ENCODE assay signal across 1 cellular context in the genomic region with DNA sequence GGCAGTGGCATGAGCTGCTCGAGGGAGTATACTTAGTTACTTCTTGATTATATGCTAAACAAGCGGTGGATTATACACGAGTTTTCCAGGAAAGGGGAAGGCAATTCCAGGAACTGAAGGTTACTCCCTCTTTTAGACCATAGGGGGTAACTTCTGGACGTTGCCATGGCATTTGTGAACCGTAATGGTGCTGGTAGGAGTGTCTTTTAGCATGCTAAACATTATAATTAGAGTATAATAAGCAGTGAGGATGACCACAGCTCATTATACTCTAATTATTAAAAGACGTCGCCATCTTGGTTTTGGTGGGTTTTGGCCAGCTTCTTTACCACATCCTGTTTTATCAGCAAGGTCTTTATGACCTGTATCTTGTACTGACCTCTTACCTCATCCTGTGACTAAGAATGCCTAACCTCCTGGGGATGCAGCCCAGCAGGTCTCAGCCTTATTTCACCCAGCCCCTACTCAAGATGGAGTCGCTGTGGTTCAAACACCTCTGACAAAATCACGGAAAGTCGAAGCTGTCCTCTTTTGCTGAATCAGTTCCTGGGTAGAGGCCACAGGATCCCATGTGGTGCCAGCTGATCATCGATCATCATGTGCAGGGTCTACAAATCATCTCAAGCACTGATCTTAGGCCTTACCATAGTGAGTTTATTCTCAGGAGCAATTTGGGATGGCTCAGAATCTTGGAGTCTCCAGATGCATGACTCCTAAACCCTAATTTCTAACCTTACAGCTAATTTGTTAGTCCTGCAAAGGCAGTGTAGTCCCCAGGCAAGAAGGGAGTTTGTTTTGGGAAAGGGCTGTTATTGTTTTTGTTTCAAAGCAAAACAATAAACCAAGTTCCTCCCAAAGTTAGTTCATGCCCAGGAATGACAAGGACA.
TF ChIP-seq lines count a peak whose summit lies in the region.

No MANE protein-coding gene starts in this region.

TF ChIP-seq in K562, 482 proteins besides CTCF, POLR2A, EP300 and RAD21 (continued from another document and continues in another):
- TF ChIP-seq, protein P1, sequence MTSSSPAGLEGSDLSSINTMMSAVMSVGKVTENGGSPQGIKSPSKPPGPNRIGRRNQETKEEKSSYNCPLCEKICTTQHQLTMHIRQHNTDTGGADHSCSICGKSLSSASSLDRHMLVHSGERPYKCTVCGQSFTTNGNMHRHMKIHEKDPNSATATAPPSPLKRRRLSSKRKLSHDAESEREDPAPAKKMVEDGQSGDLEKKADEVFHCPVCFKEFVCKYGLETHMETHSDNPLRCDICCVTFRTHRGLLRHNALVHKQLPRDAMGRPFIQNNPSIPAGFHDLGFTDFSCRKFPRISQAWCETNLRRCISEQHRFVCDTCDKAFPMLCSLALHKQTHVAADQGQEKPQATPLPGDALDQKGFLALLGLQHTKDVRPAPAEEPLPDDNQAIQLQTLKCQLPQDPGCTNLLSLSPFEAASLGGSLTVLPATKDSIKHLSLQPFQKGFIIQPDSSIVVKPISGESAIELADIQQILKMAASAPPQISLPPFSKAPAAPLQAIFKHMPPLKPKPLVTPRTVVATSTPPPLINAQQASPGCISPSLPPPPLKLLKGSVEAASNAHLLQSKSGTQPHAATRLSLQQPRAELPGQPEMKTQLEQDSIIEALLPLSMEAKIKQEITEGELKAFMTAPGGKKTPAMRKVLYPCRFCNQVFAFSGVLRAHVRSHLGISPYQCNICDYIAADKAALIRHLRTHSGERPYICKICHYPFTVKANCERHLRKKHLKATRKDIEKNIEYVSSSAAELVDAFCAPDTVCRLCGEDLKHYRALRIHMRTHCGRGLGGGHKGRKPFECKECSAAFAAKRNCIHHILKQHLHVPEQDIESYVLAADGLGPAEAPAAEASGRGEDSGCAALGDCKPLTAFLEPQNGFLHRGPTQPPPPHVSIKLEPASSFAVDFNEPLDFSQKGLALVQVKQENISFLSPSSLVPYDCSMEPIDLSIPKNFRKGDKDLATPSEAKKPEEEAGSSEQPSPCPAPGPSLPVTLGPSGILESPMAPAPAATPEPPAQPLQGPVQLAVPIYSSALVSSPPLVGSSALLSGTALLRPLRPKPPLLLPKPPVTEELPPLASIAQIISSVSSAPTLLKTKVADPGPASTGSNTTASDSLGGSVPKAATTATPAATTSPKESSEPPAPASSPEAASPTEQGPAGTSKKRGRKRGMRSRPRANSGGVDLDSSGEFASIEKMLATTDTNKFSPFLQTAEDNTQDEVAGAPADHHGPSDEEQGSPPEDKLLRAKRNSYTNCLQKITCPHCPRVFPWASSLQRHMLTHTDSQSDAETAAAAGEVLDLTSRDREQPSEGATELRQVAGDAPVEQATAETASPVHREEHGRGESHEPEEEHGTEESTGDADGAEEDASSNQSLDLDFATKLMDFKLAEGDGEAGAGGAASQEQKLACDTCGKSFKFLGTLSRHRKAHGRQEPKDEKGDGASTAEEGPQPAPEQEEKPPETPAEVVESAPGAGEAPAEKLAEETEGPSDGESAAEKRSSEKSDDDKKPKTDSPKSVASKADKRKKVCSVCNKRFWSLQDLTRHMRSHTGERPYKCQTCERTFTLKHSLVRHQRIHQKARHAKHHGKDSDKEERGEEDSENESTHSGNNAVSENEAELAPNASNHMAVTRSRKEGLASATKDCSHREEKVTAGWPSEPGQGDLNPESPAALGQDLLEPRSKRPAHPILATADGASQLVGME (CRISPR knock-in tag; IDR thresholded peaks at IDR 0.05) = peak; percentile 98
- no peak for TF ChIP-seq SMARCA5 (IDR thresholded peaks at IDR 0.05)
- TF ChIP-seq, protein P2, sequence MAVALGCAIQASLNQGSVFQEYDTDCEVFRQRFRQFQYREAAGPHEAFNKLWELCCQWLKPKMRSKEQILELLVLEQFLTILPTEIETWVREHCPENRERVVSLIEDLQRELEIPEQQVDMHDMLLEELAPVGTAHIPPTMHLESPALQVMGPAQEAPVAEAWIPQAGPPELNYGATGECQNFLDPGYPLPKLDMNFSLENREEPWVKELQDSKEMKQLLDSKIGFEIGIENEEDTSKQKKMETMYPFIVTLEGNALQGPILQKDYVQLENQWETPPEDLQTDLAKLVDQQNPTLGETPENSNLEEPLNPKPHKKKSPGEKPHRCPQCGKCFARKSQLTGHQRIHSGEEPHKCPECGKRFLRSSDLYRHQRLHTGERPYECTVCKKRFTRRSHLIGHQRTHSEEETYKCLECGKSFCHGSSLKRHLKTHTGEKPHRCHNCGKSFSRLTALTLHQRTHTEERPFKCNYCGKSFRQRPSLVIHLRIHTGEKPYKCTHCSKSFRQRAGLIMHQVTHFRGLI (CRISPR knock-in tag; IDR thresholded peaks at IDR 0.05) = peak; percentile 91
- no peak for TF ChIP-seq U2AF1 (optimal IDR thresholded peaks at IDR 0.05; ENCODE audit: low read depth, low read length)
- TF ChIP-seq TAF7 (tag; IDR thresholded peaks at IDR 0.05) = peak; percentile 83
- 0 out of 2 replicates have a peak, but pooled peaks have one; percentile 53 for TF ChIP-seq ZNF324 (CRISPR knock-in tag; IDR thresholded peaks at IDR 0.05)
- TF ChIP-seq RBM17 (IDR thresholded peaks at IDR 0.05; ENCODE audit: borderline replicate concordance, low read depth, low read length) = no peak
- TF ChIP-seq, protein P3, sequence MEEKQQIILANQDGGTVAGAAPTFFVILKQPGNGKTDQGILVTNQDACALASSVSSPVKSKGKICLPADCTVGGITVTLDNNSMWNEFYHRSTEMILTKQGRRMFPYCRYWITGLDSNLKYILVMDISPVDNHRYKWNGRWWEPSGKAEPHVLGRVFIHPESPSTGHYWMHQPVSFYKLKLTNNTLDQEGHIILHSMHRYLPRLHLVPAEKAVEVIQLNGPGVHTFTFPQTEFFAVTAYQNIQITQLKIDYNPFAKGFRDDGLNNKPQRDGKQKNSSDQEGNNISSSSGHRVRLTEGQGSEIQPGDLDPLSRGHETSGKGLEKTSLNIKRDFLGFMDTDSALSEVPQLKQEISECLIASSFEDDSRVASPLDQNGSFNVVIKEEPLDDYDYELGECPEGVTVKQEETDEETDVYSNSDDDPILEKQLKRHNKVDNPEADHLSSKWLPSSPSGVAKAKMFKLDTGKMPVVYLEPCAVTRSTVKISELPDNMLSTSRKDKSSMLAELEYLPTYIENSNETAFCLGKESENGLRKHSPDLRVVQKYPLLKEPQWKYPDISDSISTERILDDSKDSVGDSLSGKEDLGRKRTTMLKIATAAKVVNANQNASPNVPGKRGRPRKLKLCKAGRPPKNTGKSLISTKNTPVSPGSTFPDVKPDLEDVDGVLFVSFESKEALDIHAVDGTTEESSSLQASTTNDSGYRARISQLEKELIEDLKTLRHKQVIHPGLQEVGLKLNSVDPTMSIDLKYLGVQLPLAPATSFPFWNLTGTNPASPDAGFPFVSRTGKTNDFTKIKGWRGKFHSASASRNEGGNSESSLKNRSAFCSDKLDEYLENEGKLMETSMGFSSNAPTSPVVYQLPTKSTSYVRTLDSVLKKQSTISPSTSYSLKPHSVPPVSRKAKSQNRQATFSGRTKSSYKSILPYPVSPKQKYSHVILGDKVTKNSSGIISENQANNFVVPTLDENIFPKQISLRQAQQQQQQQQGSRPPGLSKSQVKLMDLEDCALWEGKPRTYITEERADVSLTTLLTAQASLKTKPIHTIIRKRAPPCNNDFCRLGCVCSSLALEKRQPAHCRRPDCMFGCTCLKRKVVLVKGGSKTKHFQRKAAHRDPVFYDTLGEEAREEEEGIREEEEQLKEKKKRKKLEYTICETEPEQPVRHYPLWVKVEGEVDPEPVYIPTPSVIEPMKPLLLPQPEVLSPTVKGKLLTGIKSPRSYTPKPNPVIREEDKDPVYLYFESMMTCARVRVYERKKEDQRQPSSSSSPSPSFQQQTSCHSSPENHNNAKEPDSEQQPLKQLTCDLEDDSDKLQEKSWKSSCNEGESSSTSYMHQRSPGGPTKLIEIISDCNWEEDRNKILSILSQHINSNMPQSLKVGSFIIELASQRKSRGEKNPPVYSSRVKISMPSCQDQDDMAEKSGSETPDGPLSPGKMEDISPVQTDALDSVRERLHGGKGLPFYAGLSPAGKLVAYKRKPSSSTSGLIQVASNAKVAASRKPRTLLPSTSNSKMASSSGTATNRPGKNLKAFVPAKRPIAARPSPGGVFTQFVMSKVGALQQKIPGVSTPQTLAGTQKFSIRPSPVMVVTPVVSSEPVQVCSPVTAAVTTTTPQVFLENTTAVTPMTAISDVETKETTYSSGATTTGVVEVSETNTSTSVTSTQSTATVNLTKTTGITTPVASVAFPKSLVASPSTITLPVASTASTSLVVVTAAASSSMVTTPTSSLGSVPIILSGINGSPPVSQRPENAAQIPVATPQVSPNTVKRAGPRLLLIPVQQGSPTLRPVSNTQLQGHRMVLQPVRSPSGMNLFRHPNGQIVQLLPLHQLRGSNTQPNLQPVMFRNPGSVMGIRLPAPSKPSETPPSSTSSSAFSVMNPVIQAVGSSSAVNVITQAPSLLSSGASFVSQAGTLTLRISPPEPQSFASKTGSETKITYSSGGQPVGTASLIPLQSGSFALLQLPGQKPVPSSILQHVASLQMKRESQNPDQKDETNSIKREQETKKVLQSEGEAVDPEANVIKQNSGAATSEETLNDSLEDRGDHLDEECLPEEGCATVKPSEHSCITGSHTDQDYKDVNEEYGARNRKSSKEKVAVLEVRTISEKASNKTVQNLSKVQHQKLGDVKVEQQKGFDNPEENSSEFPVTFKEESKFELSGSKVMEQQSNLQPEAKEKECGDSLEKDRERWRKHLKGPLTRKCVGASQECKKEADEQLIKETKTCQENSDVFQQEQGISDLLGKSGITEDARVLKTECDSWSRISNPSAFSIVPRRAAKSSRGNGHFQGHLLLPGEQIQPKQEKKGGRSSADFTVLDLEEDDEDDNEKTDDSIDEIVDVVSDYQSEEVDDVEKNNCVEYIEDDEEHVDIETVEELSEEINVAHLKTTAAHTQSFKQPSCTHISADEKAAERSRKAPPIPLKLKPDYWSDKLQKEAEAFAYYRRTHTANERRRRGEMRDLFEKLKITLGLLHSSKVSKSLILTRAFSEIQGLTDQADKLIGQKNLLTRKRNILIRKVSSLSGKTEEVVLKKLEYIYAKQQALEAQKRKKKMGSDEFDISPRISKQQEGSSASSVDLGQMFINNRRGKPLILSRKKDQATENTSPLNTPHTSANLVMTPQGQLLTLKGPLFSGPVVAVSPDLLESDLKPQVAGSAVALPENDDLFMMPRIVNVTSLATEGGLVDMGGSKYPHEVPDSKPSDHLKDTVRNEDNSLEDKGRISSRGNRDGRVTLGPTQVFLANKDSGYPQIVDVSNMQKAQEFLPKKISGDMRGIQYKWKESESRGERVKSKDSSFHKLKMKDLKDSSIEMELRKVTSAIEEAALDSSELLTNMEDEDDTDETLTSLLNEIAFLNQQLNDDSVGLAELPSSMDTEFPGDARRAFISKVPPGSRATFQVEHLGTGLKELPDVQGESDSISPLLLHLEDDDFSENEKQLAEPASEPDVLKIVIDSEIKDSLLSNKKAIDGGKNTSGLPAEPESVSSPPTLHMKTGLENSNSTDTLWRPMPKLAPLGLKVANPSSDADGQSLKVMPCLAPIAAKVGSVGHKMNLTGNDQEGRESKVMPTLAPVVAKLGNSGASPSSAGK (IDR thresholded peaks at IDR 0.05) = no peak
- TF ChIP-seq ZNF584 (CRISPR knock-in tag; IDR thresholded peaks at IDR 0.05; ENCODE audit: low read depth) = peak; percentile 100
- TF ChIP-seq HNRNPH1 (optimal IDR thresholded peaks at IDR 0.05; ENCODE audit: low read depth, low read length) = no peak
- TF ChIP-seq ELF1 (tag; IDR thresholded peaks at IDR 0.05) = no peak
- TF ChIP-seq NR2F6 (CRISPR knock-in tag; IDR thresholded peaks at IDR 0.05) = 0 out of 2 replicates have a peak, but pooled peaks have one; percentile 61
- TF ChIP-seq CREBBP (IDR thresholded peaks at IDR 0.05; ENCODE audit: low read depth, low read length) = no peak
- TF ChIP-seq, protein P4, sequence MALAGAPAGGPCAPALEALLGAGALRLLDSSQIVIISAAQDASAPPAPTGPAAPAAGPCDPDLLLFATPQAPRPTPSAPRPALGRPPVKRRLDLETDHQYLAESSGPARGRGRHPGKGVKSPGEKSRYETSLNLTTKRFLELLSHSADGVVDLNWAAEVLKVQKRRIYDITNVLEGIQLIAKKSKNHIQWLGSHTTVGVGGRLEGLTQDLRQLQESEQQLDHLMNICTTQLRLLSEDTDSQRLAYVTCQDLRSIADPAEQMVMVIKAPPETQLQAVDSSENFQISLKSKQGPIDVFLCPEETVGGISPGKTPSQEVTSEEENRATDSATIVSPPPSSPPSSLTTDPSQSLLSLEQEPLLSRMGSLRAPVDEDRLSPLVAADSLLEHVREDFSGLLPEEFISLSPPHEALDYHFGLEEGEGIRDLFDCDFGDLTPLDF (CRISPR knock-in tag; IDR thresholded peaks at IDR 0.05) = no peak
- TF ChIP-seq, protein P5, sequence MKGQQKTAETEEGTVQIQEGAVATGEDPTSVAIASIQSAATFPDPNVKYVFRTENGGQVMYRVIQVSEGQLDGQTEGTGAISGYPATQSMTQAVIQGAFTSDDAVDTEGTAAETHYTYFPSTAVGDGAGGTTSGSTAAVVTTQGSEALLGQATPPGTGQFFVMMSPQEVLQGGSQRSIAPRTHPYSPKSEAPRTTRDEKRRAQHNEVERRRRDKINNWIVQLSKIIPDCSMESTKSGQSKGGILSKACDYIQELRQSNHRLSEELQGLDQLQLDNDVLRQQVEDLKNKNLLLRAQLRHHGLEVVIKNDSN (CRISPR knock-in tag; IDR thresholded peaks at IDR 0.05) = no peak
- 0 out of 2 replicates have a peak, but pooled peaks have one; percentile 26 for TF ChIP-seq IFI16 (CRISPR knock-in tag; IDR thresholded peaks at IDR 0.05)
- TF ChIP-seq ZNF316 (IDR thresholded peaks at IDR 0.05) = no peak
- TF ChIP-seq RAD51 (IDR thresholded peaks at IDR 0.05; ENCODE audit: borderline replicate concordance, low read depth) = no peak
- TF ChIP-seq ZNF408 (CRISPR knock-in tag; IDR thresholded peaks at IDR 0.05; ENCODE audit: low read depth) = no peak
- no peak for TF ChIP-seq CBX1 (IDR thresholded peaks at IDR 0.05; ENCODE audit: low read depth)
- TF ChIP-seq ERF (CRISPR knock-in tag; IDR thresholded peaks at IDR 0.05) = peak; percentile 98
- no peak for TF ChIP-seq KDM2B (CRISPR knock-in tag; IDR thresholded peaks at IDR 0.05)
- peak; percentile 46; the same call in 1 of the 2 replicates for TF ChIP-seq ZNF695 (CRISPR knock-in tag; IDR thresholded peaks at IDR 0.05)
- peak; percentile 99 for TF ChIP-seq HDAC8 (tag; IDR thresholded peaks at IDR 0.05)
- TF ChIP-seq, protein P6, sequence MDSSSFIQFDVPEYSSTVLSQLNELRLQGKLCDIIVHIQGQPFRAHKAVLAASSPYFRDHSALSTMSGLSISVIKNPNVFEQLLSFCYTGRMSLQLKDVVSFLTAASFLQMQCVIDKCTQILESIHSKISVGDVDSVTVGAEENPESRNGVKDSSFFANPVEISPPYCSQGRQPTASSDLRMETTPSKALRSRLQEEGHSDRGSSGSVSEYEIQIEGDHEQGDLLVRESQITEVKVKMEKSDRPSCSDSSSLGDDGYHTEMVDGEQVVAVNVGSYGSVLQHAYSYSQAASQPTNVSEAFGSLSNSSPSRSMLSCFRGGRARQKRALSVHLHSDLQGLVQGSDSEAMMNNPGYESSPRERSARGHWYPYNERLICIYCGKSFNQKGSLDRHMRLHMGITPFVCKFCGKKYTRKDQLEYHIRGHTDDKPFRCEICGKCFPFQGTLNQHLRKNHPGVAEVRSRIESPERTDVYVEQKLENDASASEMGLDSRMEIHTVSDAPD (CRISPR knock-in tag; IDR thresholded peaks at IDR 0.05) = peak; percentile 93
- TF ChIP-seq ZNF444 (CRISPR knock-in tag; IDR thresholded peaks at IDR 0.05) = peak; percentile 86
- TF ChIP-seq ZNF12 (CRISPR knock-in tag; IDR thresholded peaks at IDR 0.05) = no peak
- no peak for TF ChIP-seq ZC3H4 (CRISPR knock-in tag; IDR thresholded peaks at IDR 0.05; ENCODE audit: borderline replicate concordance)
- no peak for TF ChIP-seq TBP (optimal IDR thresholded peaks at IDR 0.05; ENCODE audit: low read depth, low read length)
- peak; percentile 79 for TF ChIP-seq KLF1 (tag; IDR thresholded peaks at IDR 0.05)
- no peak for TF ChIP-seq ARID1B (IDR thresholded peaks at IDR 0.05)
- no peak for TF ChIP-seq NRF1 (conservative IDR thresholded peaks at IDR 0.05 in 1 of 2, IDR thresholded peaks at IDR 0.05 in 1 of 2)
- TF ChIP-seq RBM15 (IDR thresholded peaks at IDR 0.05; ENCODE audit: insufficient read depth, low read length) = no peak
